In genomic region chr10:92880233-92880861, GRCh38 we compare ENCODE assay signal across 1 cellular context.
TF ChIP-seq lines count a peak whose summit lies in the region.

No MANE protein-coding gene starts in this region.

TF ChIP-seq in Ishikawa, 13 proteins besides CTCF, POLR2A, EP300 and RAD21 (continued from another document):
- TF ChIP-seq USF1 (IDR thresholded peaks at IDR 0.05) (no peak), ZBTB7A (IDR thresholded peaks at IDR 0.05; ENCODE audit: low read depth) (no peak)
